Comparison of ENCODE assay signal across 1 cellular context in the genomic region with DNA sequence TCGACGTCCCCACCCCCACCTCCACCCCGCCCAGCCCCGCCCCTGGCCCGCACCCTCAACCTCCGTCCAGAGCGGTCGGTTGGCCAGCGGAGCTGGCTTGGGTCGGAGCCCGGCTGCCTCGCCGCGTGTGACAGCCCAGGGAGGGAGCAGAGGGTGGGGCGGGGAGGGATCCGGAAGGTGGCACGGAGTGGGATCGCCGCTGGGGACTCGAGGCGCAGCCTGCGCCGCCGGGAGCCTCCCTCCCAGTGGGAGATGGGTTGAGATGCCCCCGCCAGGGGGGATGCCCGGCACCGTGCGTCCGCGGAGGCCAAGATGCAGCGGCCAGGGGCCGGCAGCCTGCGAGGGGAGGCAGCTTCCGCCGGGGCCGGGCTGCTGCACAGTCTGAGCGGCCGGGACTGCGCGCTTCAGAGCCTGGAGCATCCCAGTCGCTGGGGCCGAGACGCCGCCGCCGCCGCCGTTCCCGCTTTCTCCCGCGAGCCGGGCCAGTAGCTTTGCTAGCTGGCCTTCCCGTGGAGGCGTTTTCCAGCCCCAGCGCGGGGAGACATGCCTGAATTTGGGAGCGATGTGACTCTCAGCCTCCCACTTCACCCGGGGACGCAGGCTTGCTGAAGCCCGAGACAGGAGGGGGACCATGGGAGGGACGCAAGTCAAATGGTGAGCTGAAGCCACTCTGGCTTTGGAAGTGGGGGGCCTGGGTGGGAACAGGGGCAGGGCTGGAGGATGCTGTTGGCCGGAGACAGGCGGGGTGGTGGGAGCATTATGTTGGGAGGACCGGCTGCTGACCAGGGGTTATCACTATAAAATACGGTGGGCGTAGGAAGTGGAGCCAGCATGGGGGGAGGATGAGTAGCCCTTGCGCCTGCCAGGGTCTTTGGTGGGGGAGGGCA.
TF ChIP-seq lines count a peak whose summit lies in the region.

No MANE protein-coding gene starts in this region.

TF ChIP-seq in GM12878, 131 proteins besides CTCF, POLR2A, EP300 and RAD21:
- TF ChIP-seq NFXL1 (IDR thresholded peaks at IDR 0.05; ENCODE audit: borderline replicate concordance) (no peak), RCOR1 (conservative IDR thresholded peaks at IDR 0.05; ENCODE audit: low read depth, low read length) (no peak), NR2C2 (IDR thresholded peaks at IDR 0.05; ENCODE audit: borderline replicate concordance, control insufficient read depth, insufficient read length, low read depth) (no peak), FOXK2 (IDR thresholded peaks at IDR 0.05) (no peak), NBN (IDR thresholded peaks at IDR 0.05) (no peak), BRCA1 (IDR thresholded peaks at IDR 0.05; ENCODE audit: low read depth, low read length) (no peak), RB1 (IDR thresholded peaks at IDR 0.05; ENCODE audit: borderline replicate concordance) (no peak), EGR1 (IDR thresholded peaks at IDR 0.05; ENCODE audit: borderline replicate concordance in 1 of 2, low read depth in 2 of 2, low read length in 2 of 2) (no peak), BHLHE40 (IDR thresholded peaks at IDR 0.05; ENCODE audit: borderline replicate concordance in 1 of 2, low read depth in 2 of 2, low read length in 1 of 2) (no peak), POLR2AphosphoS5 (IDR thresholded peaks at IDR 0.05; ENCODE audit: low read length) (no peak)
- TF ChIP-seq, protein P1, sequence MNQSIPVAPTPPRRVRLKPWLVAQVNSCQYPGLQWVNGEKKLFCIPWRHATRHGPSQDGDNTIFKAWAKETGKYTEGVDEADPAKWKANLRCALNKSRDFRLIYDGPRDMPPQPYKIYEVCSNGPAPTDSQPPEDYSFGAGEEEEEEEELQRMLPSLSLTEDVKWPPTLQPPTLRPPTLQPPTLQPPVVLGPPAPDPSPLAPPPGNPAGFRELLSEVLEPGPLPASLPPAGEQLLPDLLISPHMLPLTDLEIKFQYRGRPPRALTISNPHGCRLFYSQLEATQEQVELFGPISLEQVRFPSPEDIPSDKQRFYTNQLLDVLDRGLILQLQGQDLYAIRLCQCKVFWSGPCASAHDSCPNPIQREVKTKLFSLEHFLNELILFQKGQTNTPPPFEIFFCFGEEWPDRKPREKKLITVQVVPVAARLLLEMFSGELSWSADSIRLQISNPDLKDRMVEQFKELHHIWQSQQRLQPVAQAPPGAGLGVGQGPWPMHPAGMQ (IDR thresholded peaks at IDR 0.05; ENCODE audit: borderline replicate concordance), result no peak
- TF ChIP-seq, protein P2, sequence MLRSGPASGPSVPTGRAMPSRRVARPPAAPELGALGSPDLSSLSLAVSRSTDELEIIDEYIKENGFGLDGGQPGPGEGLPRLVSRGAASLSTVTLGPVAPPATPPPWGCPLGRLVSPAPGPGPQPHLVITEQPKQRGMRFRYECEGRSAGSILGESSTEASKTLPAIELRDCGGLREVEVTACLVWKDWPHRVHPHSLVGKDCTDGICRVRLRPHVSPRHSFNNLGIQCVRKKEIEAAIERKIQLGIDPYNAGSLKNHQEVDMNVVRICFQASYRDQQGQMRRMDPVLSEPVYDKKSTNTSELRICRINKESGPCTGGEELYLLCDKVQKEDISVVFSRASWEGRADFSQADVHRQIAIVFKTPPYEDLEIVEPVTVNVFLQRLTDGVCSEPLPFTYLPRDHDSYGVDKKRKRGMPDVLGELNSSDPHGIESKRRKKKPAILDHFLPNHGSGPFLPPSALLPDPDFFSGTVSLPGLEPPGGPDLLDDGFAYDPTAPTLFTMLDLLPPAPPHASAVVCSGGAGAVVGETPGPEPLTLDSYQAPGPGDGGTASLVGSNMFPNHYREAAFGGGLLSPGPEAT (IDR thresholded peaks at IDR 0.05; ENCODE audit: low read depth), result no peak
- TF ChIP-seq, protein P3, sequence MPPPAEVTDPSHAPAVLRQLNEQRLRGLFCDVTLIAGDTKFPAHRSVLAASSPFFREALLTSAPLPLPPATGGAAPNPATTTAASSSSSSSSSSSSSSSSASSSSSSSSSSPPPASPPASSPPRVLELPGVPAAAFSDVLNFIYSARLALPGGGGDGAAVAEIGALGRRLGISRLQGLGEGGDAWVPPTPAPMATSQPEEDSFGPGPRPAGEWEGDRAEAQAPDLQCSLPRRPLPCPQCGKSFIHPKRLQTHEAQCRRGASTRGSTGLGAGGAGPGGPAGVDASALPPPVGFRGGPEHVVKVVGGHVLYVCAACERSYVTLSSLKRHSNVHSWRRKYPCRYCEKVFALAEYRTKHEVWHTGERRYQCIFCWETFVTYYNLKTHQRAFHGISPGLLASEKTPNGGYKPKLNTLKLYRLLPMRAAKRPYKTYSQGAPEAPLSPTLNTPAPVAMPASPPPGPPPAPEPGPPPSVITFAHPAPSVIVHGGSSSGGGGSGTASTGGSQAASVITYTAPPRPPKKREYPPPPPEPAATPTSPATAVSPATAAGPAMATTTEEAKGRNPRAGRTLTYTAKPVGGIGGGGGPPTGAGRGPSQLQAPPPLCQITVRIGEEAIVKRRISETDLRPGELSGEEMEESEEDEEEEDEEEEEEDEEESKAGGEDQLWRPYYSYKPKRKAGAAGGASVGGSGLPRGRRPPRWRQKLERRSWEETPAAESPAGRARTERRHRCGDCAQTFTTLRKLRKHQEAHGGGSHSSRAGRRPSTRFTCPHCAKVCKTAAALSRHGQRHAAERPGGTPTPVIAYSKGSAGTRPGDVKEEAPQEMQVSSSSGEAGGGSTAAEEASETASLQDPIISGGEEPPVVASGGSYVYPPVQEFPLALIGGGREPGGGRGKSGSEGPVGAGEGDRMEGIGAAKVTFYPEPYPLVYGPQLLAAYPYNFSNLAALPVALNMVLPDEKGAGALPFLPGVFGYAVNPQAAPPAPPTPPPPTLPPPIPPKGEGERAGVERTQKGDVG (CRISPR knock-in tag; IDR thresholded peaks at IDR 0.05), result no peak
